8 cellular contexts compared by ENCODE assay signal in the genomic region with DNA sequence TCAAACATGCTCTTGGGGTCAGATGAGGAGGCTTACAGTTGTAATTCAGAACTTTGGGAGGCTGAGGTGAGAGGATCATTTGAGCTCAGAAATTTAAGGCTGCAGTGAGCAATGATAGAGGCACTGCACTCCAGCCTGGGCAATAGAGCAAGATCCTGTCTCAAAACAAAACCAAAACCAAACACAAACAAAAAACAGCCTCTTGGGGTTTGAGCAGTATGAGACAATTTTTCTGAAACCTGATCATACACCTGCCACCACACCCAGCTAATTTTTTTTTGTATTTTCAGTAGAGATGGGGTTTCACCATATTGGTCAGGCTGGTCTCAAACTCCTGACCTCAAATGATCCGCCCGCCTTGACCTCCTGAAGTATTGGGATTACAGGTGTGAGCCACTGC. TPM values are rescaled to one million over a fixed set of nuclear protein-coding genes. Genes with fewer than 3 reads are reported as not detected.
DNase-seq lines count a peak whose midpoint lies in the region; ATAC-seq, FAIRE-seq and TF ChIP-seq lines count a peak whose summit lies in the region.
"Not testable (repeated sequence)": the region's sequence is repeated elsewhere in the genome, so short reads cannot be mapped to it uniquely, and the experiment has no call there.

No MANE protein-coding gene starts in this region.

- H3K4me1 Mint-ChIP-seq in activated T-helper 1 cell treated with anti-CD3 and anti-CD28 coated beads, Interleukin-12 subunit alpha, Interleukin-12 subunit beta, Interleukin-2, Interleukin-4 antibody, amounts not matched to agents 30 ng/mL and 10 ng/mL and 1 ng/mL, durations not matched to agents 14 hours and 24 hours and 36 hours (ENCODE audit: low read depth): peaks cover 52% of the 10 kb centered on the region

- not testable (repeated sequence) for TF ChIP-seq POLR2A in HepG2 (IDR thresholded peaks at IDR 0.05; ENCODE audit: insufficient read depth in 1 of 2, low read depth in 2 of 2, low read length in 2 of 2)

- H3K36me3 ChIP-seq in RWPE2 (ENCODE audit: low read depth): peaks cover 13% of the 10 kb centered on the region; the same call in 1 of the 2 replicates
- not testable (repeated sequence) for H3K36me3 ChIP-seq in HepG2 (replicated peaks in 1 of 2; ENCODE audit: control insufficient read depth in 1 of 2, insufficient read depth in 2 of 2, low read length in 2 of 2)

- H3K79me2 ChIP-seq in HepG2 (ENCODE audit: insufficient read depth, low read length): not testable (repeated sequence)

- not testable (repeated sequence) for H3K36me3 Mint-ChIP-seq in activated T-helper 1 cell treated with anti-CD3 and anti-CD28 coated beads, Interleukin-12 subunit alpha, Interleukin-12 subunit beta, Interleukin-2, Interleukin-4 antibody, amounts not matched to agents 30 ng/mL and 10 ng/mL and 1 ng/mL, durations not matched to agents 14 hours and 24 hours and 36 hours (ENCODE audit: low read depth)

- H3K27ac ChIP-seq in RWPE2 (ENCODE audit: poor library complexity, severe bottlenecking): peak overlapping the region; percentile 89
- H3K27ac ChIP-seq in HepG2 (ENCODE audit: extremely low read length, insufficient read depth, low read length): not testable (repeated sequence)

- H3K4me3 Mint-ChIP-seq in activated T-helper 1 cell treated with anti-CD3 and anti-CD28 coated beads, Interleukin-12 subunit alpha, Interleukin-12 subunit beta, Interleukin-2, Interleukin-4 antibody, amounts not matched to agents 30 ng/mL and 10 ng/mL and 1 ng/mL, durations not matched to agents 14 hours and 24 hours and 36 hours: not testable (repeated sequence)

- POLR2A ChIA-PET in HepG2 (lab: Yijun Ruan, JAX): not testable (repeated sequence)

- BruUV-seq in HepG2 (replicated peaks; lab: Mats Ljungman, UMichigan): not testable (repeated sequence)

- not testable (repeated sequence) for H3K9me3 ChIP-seq in RWPE2 (ENCODE audit: severe bottlenecking); HepG2 (ENCODE audit: low read length)

- in situ Hi-C loops in HepG2 (cut with HindIII; ENCODE audit: extremely low pct_ligation_motif_present, low pct_unique_long_range_greater_than_20kb): not testable (repeated sequence)

- DNase-seq in RWPE2 (ENCODE audit: low spot score); activated T-helper 1 cell treated with anti-CD3 and anti-CD28 coated beads, Interleukin-12 subunit alpha, Interleukin-12 subunit beta, Interleukin-2, Interleukin-4 antibody, amounts not matched to agents 30 ng/mL and 10 ng/mL and 1 ng/mL, durations not matched to agents 14 hours and 24 hours and 36 hours (ENCODE audit: low spot score); HepG2 (ENCODE audit: low spot score): not testable (repeated sequence)

- peaks cover 46% of the 10 kb centered on the region for H3K4me1 ChIP-seq in RWPE2 (ENCODE audit: insufficient read depth, poor library complexity, severe bottlenecking)
- H3K4me1 ChIP-seq in HepG2 (ENCODE audit: insufficient read depth, low read length): peaks cover 44% of the 10 kb centered on the region

- TF ChIP-seq EP300 in HepG2 (IDR thresholded peaks at IDR 0.05; ENCODE audit: low read depth in 2 of 2, low read length in 2 of 2); HepG2 (CRISPR knock-in tag; IDR thresholded peaks at IDR 0.05; ENCODE audit: borderline replicate concordance): not testable (repeated sequence)

- not testable (repeated sequence) for H3K4me2 ChIP-seq in HepG2 (ENCODE audit: low read depth, low read length)

- not testable (repeated sequence) for H3K27me3 Mint-ChIP-seq in activated T-helper 1 cell treated with anti-CD3 and anti-CD28 coated beads, Interleukin-12 subunit alpha, Interleukin-12 subunit beta, Interleukin-2, Interleukin-4 antibody, amounts not matched to agents 30 ng/mL and 10 ng/mL and 1 ng/mL, durations not matched to agents 14 hours and 24 hours and 36 hours (ENCODE audit: insufficient read depth)

- WGBS in HepG2 (ENCODE audit: low lambda C conversion rate): 84% methylated on average over 2 of the region's 2 CpGs

- not testable (repeated sequence) for H3K9me3 Mint-ChIP-seq in activated T-helper 1 cell treated with anti-CD3 and anti-CD28 coated beads, Interleukin-12 subunit alpha, Interleukin-12 subunit beta, Interleukin-2, Interleukin-4 antibody, amounts not matched to agents 30 ng/mL and 10 ng/mL and 1 ng/mL, durations not matched to agents 14 hours and 24 hours and 36 hours

- peak overlapping the region; percentile 55 for H3K27ac Mint-ChIP-seq in activated T-helper 1 cell treated with anti-CD3 and anti-CD28 coated beads, Interleukin-12 subunit alpha, Interleukin-12 subunit beta, Interleukin-2, Interleukin-4 antibody, amounts not matched to agents 30 ng/mL and 10 ng/mL and 1 ng/mL, durations not matched to agents 14 hours and 24 hours and 36 hours

- TF ChIP-seq CTCF in RWPE2 (IDR thresholded peaks at IDR 0.05; ENCODE audit: poor library complexity, severe bottlenecking); HepG2 (CRISPR knock-in tag; IDR thresholded peaks at IDR 0.05): not testable (repeated sequence)

- intact Hi-C loops in activated T-helper 1 cell treated with anti-CD3 and anti-CD28 coated beads, Interleukin-12 subunit alpha, Interleukin-12 subunit beta, Interleukin-2, Interleukin-4 antibody, amounts not matched to agents 30 ng/mL and 10 ng/mL and 1 ng/mL, durations not matched to agents 14 hours and 24 hours and 36 hours (cut with micrococcal nuclease): loop anchor here (1.0 kb wide), 2 partner anchors 8 to 17 kb away; no protein-coding TSS in a partner anchor
- intact Hi-C loops in HepG2 (cut with micrococcal nuclease; ENCODE audit: unreplicated experiment): not testable (repeated sequence)

- CTCF ChIA-PET in HepG2 (lab: Yijun Ruan, JAX; ENCODE audit: low intra/inter-chr PET ratio, low total read pairs): not testable (repeated sequence)

- H3K9ac ChIP-seq in HepG2 (ENCODE audit: insufficient read depth, low read depth, low read length): not testable (repeated sequence)

- not testable (repeated sequence) for H3K27me3 ChIP-seq in RWPE2 (ENCODE audit: insufficient read depth, poor library complexity, severe bottlenecking); HepG2 (ENCODE audit: control insufficient read depth in 1 of 2, insufficient read depth in 2 of 2, low read length in 2 of 2)

- TF ChIP-seq RAD21 in HepG2 (CRISPR knock-in tag; IDR thresholded peaks at IDR 0.05): not testable (repeated sequence)

- ATAC-seq in GM18498 (IDR thresholded peaks at IDR 0.05; ENCODE audit: unreplicated experiment) (peak; percentile 40), GM19025 (IDR thresholded peaks at IDR 0.05; ENCODE audit: low read depth, unreplicated experiment) (peak; percentile 56), GM21447 (IDR thresholded peaks at IDR 0.05; ENCODE audit: unreplicated experiment) (peak; percentile 62), HG02610 (IDR thresholded peaks at IDR 0.05; ENCODE audit: unreplicated experiment) (peak; percentile 39), HG03342 (IDR thresholded peaks at IDR 0.05; ENCODE audit: unreplicated experiment) (peak; percentile 52)
- ATAC-seq in RWPE2 (ENCODE audit: low read depth); HepG2: not testable (repeated sequence)

- not testable (repeated sequence) for H2AFZ ChIP-seq in HepG2 (ENCODE audit: low read length)

- not testable (repeated sequence) for FAIRE-seq in HepG2 (lab: Jason Lieb, UNC)

- not testable (repeated sequence) for H4K20me1 ChIP-seq in HepG2 (ENCODE audit: insufficient read depth, low read length)

- H3K4me3 ChIP-seq in RWPE2 (ENCODE audit: severe bottlenecking); HepG2 (replicated peaks in 1 of 3; ENCODE audit: insufficient read depth in 1 of 3, low read depth in 2 of 3, low read length in 3 of 3): not testable (repeated sequence)

TF ChIP-seq in HepG2, 621 proteins besides CTCF, POLR2A, EP300 and RAD21:
- TF ChIP-seq ZNF121 (CRISPR knock-in tag; IDR thresholded peaks at IDR 0.05): peak; percentile 42; the same call in 1 of the 2 replicates

RNA-seq across cellular contexts. Expression of a gene that starts 17.4 kb away (rescaled TPM):
- total RNA-seq in activated T-helper 1 cell treated with anti-CD3 and anti-CD28 coated beads, Interleukin-12 subunit alpha, Interleukin-12 subunit beta, Interleukin-2, Interleukin-4 antibody, amounts not matched to agents 30 ng/mL and 10 ng/mL and 1 ng/mL, durations not matched to agents 14 hours and 24 hours and 36 hours: 32.4 and 37.1 TPM in 2 replicates
- total RNA-seq in HepG2 (2016; rRNA removed; fragmentation: Illumina TruSeq; extraction: Trizol): 20.1 and 22.3 TPM in 2 replicates
- 12.4 and 17.6 TPM in 2 replicates for total RNA-seq in HepG2 (2016; cell fraction: cytosol; rRNA removed; fragmentation: Illumina TruSeq; extraction: Trizol; ENCODE audit: low read depth)
- 21.4 and 21.8 TPM in 2 replicates for total RNA-seq in HepG2 (2016; cell fraction: insoluble cytoplasmic fraction; rRNA removed; fragmentation: Illumina TruSeq; extraction: Trizol)
- total RNA-seq in HepG2 (2016; cell fraction: membrane; rRNA removed; fragmentation: Illumina TruSeq; extraction: Trizol): 6.8 and 8.7 TPM in 2 replicates
- 33.8 and 35.2 TPM in 2 replicates for total RNA-seq in HepG2 (2016; cell fraction: nucleus; rRNA removed; fragmentation: Illumina TruSeq; extraction: Trizol)
- 7.6 and 9.9 TPM in 2 replicates for polyA plus RNA-seq in HepG2 (2011; rRNA removed)
- 3.7 and 6.4 TPM in 2 replicates for polyA plus RNA-seq in HepG2 (2011; cell fraction: cytosol; rRNA removed)
- 8.2 and 10.0 TPM in 2 replicates for polyA plus RNA-seq in HepG2 (2011; cell fraction: nucleus; rRNA removed)
- 9.6 and 11.9 TPM in 2 replicates for polyA plus RNA-seq in HepG2 (2012)
- polyA plus RNA-seq in HepG2 (2016; cell fraction: cytosol; fragmentation: Illumina TruSeq; extraction: Trizol; ENCODE audit: low read depth): 0.41 and 0.44 TPM in 2 replicates
- 13.7 and 14.3 TPM in 2 replicates for polyA plus RNA-seq in HepG2 (2016; cell fraction: insoluble cytoplasmic fraction; fragmentation: Illumina TruSeq; extraction: Trizol; ENCODE audit: low read depth)
- polyA plus RNA-seq in HepG2 (2016; cell fraction: membrane; fragmentation: Illumina TruSeq; extraction: Trizol; ENCODE audit: low read depth): 1.9 and 2.1 TPM in 2 replicates
- polyA plus RNA-seq in HepG2 (2016; cell fraction: nucleus; fragmentation: Illumina TruSeq; extraction: Trizol; ENCODE audit: insufficient read depth, low read depth): 9.6 and 12.3 TPM in 2 replicates
- polyA minus RNA-seq in HepG2 (2011; rRNA and poly(A)+ RNA removed; ENCODE audit: low replicate concordance): 36.0 and 45.8 TPM in 2 replicates
- polyA minus RNA-seq in HepG2 (2011; cell fraction: cytosol; rRNA and poly(A)+ RNA removed): 25.9 and 29.8 TPM in 2 replicates
- polyA minus RNA-seq in HepG2 (2011; cell fraction: nucleus; rRNA and poly(A)+ RNA removed): 152 and 172 TPM in 2 replicates
